Comparison of ENCODE assay signal across 10 cellular contexts in the genomic region with DNA sequence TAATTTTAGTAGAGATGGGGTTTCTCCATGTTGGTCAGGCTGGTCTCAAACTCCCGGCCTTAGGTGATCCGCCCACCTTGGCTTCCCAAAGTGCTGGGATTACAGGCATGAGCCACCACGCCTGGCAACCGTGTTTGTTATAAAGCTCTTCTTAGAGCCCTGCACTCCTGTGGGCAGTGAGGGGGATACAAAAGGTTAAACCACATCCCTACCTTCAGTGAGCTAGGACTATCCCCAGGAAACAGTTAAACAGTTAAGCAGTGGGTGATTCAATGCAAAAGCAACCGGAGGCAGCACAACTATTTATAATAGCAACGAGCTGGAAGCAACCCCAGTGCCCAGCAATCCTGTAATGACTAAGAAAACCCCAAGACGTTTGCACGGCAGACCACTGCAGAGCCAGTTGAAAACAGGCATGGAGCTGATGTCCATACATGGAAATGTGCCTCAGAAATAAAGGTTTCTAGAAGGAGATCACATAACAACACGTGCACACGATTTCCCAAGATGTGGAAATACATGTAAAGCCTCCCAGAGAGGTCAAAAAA.
DNase-seq lines count a peak whose midpoint lies in the region; ATAC-seq, FAIRE-seq and TF ChIP-seq lines count a peak whose summit lies in the region.
"Had no signal": no experiment of that assay in that cellular context is flagged by ENCODE, and none has a peak within 500 bp of the region (broad histone marks: within the 10 kb centered on the region; RNA-seq: fewer than 3 reads in every experiment).

No MANE protein-coding gene starts in this region.

- H3K27me3 Mint-ChIP-seq in mesothelial cell of epicardium (ENCODE audit: low read depth): peaks cover 10% of the 10 kb centered on the region
- peaks cover 3% of the 10 kb centered on the region for H3K27me3 Mint-ChIP-seq in GM23338 (ENCODE audit: insufficient read depth, low read depth, poor library complexity)

- H3K27ac ChIP-seq in IMR-90 (ENCODE audit: insufficient read depth, low read length): peak overlapping the region; percentile 97
- no peak overlapping the region for H3K27ac ChIP-seq in pancreas
- no peak overlapping the region for H3K27ac ChIP-seq in GM23338 (ENCODE audit: low read depth)
- H3K27ac ChIP-seq: SJCRH30 had no signal

- peak overlapping the region; percentile 81 for H3K56ac ChIP-seq in IMR-90 (ENCODE audit: extremely low read depth, insufficient read depth, low read length)

- H3K4me1 Mint-ChIP-seq in mesothelial cell of epicardium: no peaks in the 10 kb centered on the region
- H3K4me1 Mint-ChIP-seq in GM23338: no peaks in the 10 kb centered on the region

- peaks cover 0 to 11% of the 10 kb centered on the region in 2 experiments; a peak in 2 of 4 replicates for H3K79me1 ChIP-seq in IMR-90 (ENCODE audit: low read depth in 1 of 2, low read length in 2 of 2)

- in situ Hi-C loops in GM13976 (cut with MboI; ENCODE audit: low sequenced_read_pairs, unreplicated experiment) (loop anchor here (25.0 kb wide), 1 partner anchor 1076 kb away; no protein-coding TSS in a partner anchor), IMR-90 (cut with MboI; ENCODE audit: low sequenced_read_pairs) (no loop called here)

- WGBS in IMR-90 (ENCODE audit: extremely low coverage in 2 of 2, insufficient read length in 1 of 2), 2 experiments: 11% methylated on average over 7 of the region's 10 CpGs; no CpG with 5 or more reads in 1 of the 2 experiments
- WGBS in pancreas, 2 donors: 34 to 43% methylated on average over 10 of the region's 10 CpGs

- H3K4me2 ChIP-seq in IMR-90 (ENCODE audit: low read depth, low read length): no peak overlapping the region
- no peak overlapping the region for H3K4me2 ChIP-seq in GM23338

- H3K4me3 ChIP-seq in IMR-90 (ENCODE audit: insufficient read depth, low read depth, low read length) (no peak overlapping the region), pancreas (no peak overlapping the region), GM23338 (no peak overlapping the region)
- H3K4me3 ChIP-seq: SJCRH30 had no signal

- no peak for FAIRE-seq in pancreas (lab: Jason Lieb, UNC)
- FAIRE-seq: keratinocyte had no signal

- H3K4me3 Mint-ChIP-seq in mesothelial cell of epicardium: no peak overlapping the region
- no peak overlapping the region for H3K4me3 Mint-ChIP-seq in GM23338

- no peak for TF ChIP-seq POLR2A in IMR-90 (IDR thresholded peaks at IDR 0.05; ENCODE audit: low read depth, low read length)

- H3K9ac ChIP-seq in IMR-90 (ENCODE audit: low read depth, low read length): peak overlapping the region; percentile 26; the same call in 1 of the 2 replicates

- H3K9me1 ChIP-seq in IMR-90 (ENCODE audit: insufficient read depth, low read length): peaks cover 18% of the 10 kb centered on the region

- H3K14ac ChIP-seq in IMR-90 (replicated peaks; ENCODE audit: low read depth, low read length): peak overlapping the region; percentile 99

- H3K9me2 ChIP-seq in GM23338 (ENCODE audit: insufficient read depth): 0 out of 2 replicates have a peak, but pooled peaks cover 8% of the 10 kb centered on the region

- 0 out of 2 replicates have a peak overlapping the region, but pooled peaks have one; percentile 93 for H3K23ac ChIP-seq in IMR-90 (ENCODE audit: low read depth, low read length)

- BruUV-seq in IMR-90 (replicated peaks; lab: Mats Ljungman, UMichigan): no TSS peak

- H2AK5ac ChIP-seq in IMR-90 (ENCODE audit: low read depth, low read length): no peak overlapping the region

- no peak for TF ChIP-seq CTCF in GM13976 (IDR thresholded peaks at IDR 0.05; ENCODE audit: borderline replicate concordance, control extremely low read depth, extremely low read depth, insufficient read depth, missing control alignments)
- TF ChIP-seq CTCF in IMR-90 (conservative IDR thresholded peaks at IDR 0.05; ENCODE audit: low read depth, low read length): no peak
- TF ChIP-seq CTCF in pancreas (IDR thresholded peaks at IDR 0.05): no peak
- no peak for TF ChIP-seq CTCF in mesothelial cell of epicardium (IDR thresholded peaks at IDR 0.05; ENCODE audit: unreplicated experiment)
- no peak for TF ChIP-seq CTCF in GM23338 (conservative IDR thresholded peaks at IDR 0.05; ENCODE audit: low read depth in 2 of 2)

- H3K9me3 Mint-ChIP-seq in mesothelial cell of epicardium: peaks cover 6% of the 10 kb centered on the region
- H3K9me3 Mint-ChIP-seq in GM23338: peaks cover 6% of the 10 kb centered on the region

- H4K20me1 ChIP-seq in IMR-90 (ENCODE audit: insufficient read depth, low read length) (no peaks in the 10 kb centered on the region), GM23338 (replicated peaks; ENCODE audit: insufficient read depth) (no peaks in the 10 kb centered on the region)

- CTCF ChIA-PET in IMR-90 (lab: Yijun Ruan, JAX): interaction anchor here (0.6 to 1.3 kb wide), 2 partner anchors 11 to 16 kb away, joined by 3 to 6 read pairs; no protein-coding TSS in a partner anchor

- peak overlapping the region; percentile 97 for H2BK5ac ChIP-seq in IMR-90 (ENCODE audit: low read depth, low read length, poor library complexity, severe bottlenecking)

- intact Hi-C loops in IMR-90 (cut with micrococcal nuclease) (loop anchor here (5.0 kb wide), 1 partner anchor 296 kb away; the partner anchor contains the start of gene ZNF438), pancreas (cut with DNase I) (no loop called here)

- H3K36me3 Mint-ChIP-seq in mesothelial cell of epicardium: no peaks in the 10 kb centered on the region
- no peaks in the 10 kb centered on the region for H3K36me3 Mint-ChIP-seq in GM23338 (ENCODE audit: low read depth)

- peak overlapping the region; percentile 67 for H4K5ac ChIP-seq in IMR-90 (ENCODE audit: low read depth, low read length)

- H2BK15ac ChIP-seq in IMR-90 (ENCODE audit: low read depth, low read length): peak overlapping the region; percentile 65; the same call in 1 of the 3 replicates

- POLR2A ChIA-PET in IMR-90 (lab: Charles Lee; ENCODE audit: unreplicated experiment): interaction anchor here (0.5 to 1.2 kb wide), 6 partner anchors 11 to 1079 kb away, joined by 3 to 5 read pairs (median 3); no protein-coding TSS in a partner anchor

- TF ChIP-seq RAD21 in IMR-90 (IDR thresholded peaks at IDR 0.05; ENCODE audit: low read length): no peak

- H4K91ac ChIP-seq in IMR-90 (ENCODE audit: insufficient read depth, low read depth, low read length): peak overlapping the region; percentile 99

- peak overlapping the region; percentile 97 to 99 for H4K8ac ChIP-seq in IMR-90 (ENCODE audit: low read depth in 2 of 2, low read length in 2 of 2)

- H3K27me3 ChIP-seq in IMR-90 (ENCODE audit: control insufficient read depth, insufficient read depth, low read length) (no peaks in the 10 kb centered on the region), pancreas (no peaks in the 10 kb centered on the region), GM23338 (ENCODE audit: insufficient read depth) (no peaks in the 10 kb centered on the region)
- H3K27me3 ChIP-seq: SJCRH30 had no signal

- H2AK9ac ChIP-seq in IMR-90 (replicated peaks; ENCODE audit: low read depth, low read length, poor library complexity): peak overlapping the region; percentile 43

- H3K18ac ChIP-seq in IMR-90 (ENCODE audit: low read depth, low read length): peak overlapping the region; percentile 90

- dilution Hi-C loops in IMR-90 (cut with HindIII; ENCODE audit: low sequenced_read_pairs, unreplicated experiment): no loop called here

- peak overlapping the region; percentile 100 for H2BK120ac ChIP-seq in IMR-90 (ENCODE audit: low read depth, low read length)

- H3K36me3 ChIP-seq in IMR-90 (ENCODE audit: control insufficient read depth, insufficient read depth, low read length) (no peaks in the 10 kb centered on the region), pancreas (no peaks in the 10 kb centered on the region), GM23338 (ENCODE audit: insufficient read depth) (no peaks in the 10 kb centered on the region)
- H3K36me3 ChIP-seq: SJCRH30 had no signal

- H3K27ac Mint-ChIP-seq in mesothelial cell of epicardium (no peak overlapping the region), GM23338 (no peak overlapping the region)

- H3F3A ChIP-seq in GM23338 (replicated peaks; ENCODE audit: low read depth): no peaks in the 10 kb centered on the region

- peaks cover 2% of the 10 kb centered on the region; the same call in 1 of the 2 replicates for H3K9me3 ChIP-seq in IMR-90 (ENCODE audit: control insufficient read depth, insufficient read depth, low read length)
- H3K9me3 ChIP-seq in pancreas: no peaks in the 10 kb centered on the region

- peak; percentile 78 for ATAC-seq in GM21717 (IDR thresholded peaks at IDR 0.05; ENCODE audit: unreplicated experiment)
- ATAC-seq in IMR-90 (ENCODE audit: low read depth): peak; percentile 98
- peak in 3 of 4 donors; percentile 17 to 65 (median 29) for ATAC-seq in pancreas
- no peak for ATAC-seq in GM23338

- peak overlapping the region; percentile 97 for H3K4ac ChIP-seq in IMR-90 (ENCODE audit: low read depth, low read length)

- H2BK20ac ChIP-seq in IMR-90 (ENCODE audit: low read depth, low read length): peak overlapping the region; percentile 100

- H3K4me1 ChIP-seq in IMR-90 (ENCODE audit: control insufficient read depth, insufficient read depth, low read length): peaks cover 7% of the 10 kb centered on the region
- H3K4me1 ChIP-seq in pancreas: no peaks in the 10 kb centered on the region
- H3K4me1 ChIP-seq in GM23338 (ENCODE audit: insufficient read depth): no peaks in the 10 kb centered on the region; the same call in 1 of the 2 replicates
- H3K4me1 ChIP-seq: SJCRH30 had no signal

- H2AFZ ChIP-seq in IMR-90 (replicated peaks; ENCODE audit: low read length, poor library complexity): peak overlapping the region; percentile 24
- no peak overlapping the region; the same call in 1 of the 2 replicates for H2AFZ ChIP-seq in GM23338

- peak; percentile 62 for DNase-seq in GM13976 (ENCODE audit: low spot score)
- peak; percentile 100 for DNase-seq in IMR-90
- peak; percentile 98 for DNase-seq in astrocyte of the hippocampus (ENCODE audit: low read depth, low spot score)
- no peak for DNase-seq in pancreas
- no peak for DNase-seq in mesothelial cell of epicardium (ENCODE audit: low spot score in 2 of 2, unreplicated experiment in 2 of 2)
- DNase-seq in GM23338 (ENCODE audit: low spot score): no peak
- DNase-seq in activated naive CD4-positive, alpha-beta T cell (lab: John Stamatoyannopoulos, UW): no peak

- no peaks in the 10 kb centered on the region for H3K79me2 ChIP-seq in GM23338 (replicated peaks; ENCODE audit: insufficient read depth)

TF ChIP-seq in IMR-90, 13 proteins besides CTCF, POLR2A, EP300 and RAD21 (continues in another document):
- peak; percentile 95 for TF ChIP-seq NFE2L2 (IDR thresholded peaks at IDR 0.05; ENCODE audit: low read depth, low read length)

Comparison
In these comparisons a context has a peak if more than half of its experiments do, and no peak if none do; other contexts are left out.
1. DNase-seq: peak in GM13976 (single experiment), IMR-90 (single experiment) and astrocyte of the hippocampus (single experiment); none in pancreas (0 of 6), mesothelial cell of epicardium (0 of 2), GM23338 (single experiment) and activated naive CD4-positive, alpha-beta T cell (0 of 4).